Comparison of ENCODE assay signal across 7 cellular contexts in the genomic region with DNA sequence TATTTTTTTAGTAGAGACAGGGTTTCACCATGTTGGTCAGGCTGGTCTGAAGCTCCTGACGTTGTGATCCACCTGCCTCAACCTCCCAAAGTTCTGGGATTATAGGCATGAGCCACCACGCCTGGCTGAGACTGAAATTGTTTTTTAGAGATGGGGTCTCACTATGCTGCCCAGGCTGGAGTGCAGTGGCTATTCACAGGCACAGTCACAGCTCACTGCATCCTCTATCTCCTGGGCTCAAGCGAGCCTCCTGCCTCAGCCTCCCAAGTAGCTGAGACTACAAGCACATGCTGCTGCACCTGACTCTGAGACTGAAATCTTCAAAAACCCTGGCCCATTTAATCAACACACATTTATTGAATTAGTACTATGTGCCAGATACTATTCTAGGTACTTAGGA. TPM values are rescaled to one million over a fixed set of nuclear protein-coding genes. Genes with fewer than 3 reads are reported as not detected.
"Had no signal": no experiment of that assay in that cellular context is flagged by ENCODE, and none has a peak within 500 bp of the region (broad histone marks: within the 10 kb centered on the region; RNA-seq: fewer than 3 reads in every experiment).

No MANE protein-coding gene starts in this region.

RNA-seq across cellular contexts. Expression of a gene that starts 33.2 kb away (rescaled TPM):
- total RNA-seq: activated CD4-positive, alpha-beta memory T cell treated with anti-CD3 and anti-CD28 coated beads, Interleukin-2, amount 10 ng/mL, durations not matched to agents 7 days and 5 days; activated CD4-positive, alpha-beta T cell treated with anti-CD3 and anti-CD28 coated beads for 36 hours; activated CD8-positive, alpha-beta memory T cell treated with anti-CD3 and anti-CD28 coated beads for 36 hours; activated naive CD4-positive, alpha-beta T cell treated with anti-CD3 and anti-CD28 coated beads for 36 hours; activated T-helper 17 cell treated with anti-CD3 and anti-CD28 coated beads, Interleukin-2, amount 50 U/mL, for 72 hours; T-helper 2 cell treated with Interferon-gamma antibody and Interleukin-4, amounts not matched to agents 100 ng/mL and 5 ng/mL, for 36 hours had no signal
- polyA plus RNA-seq: SK-N-SH had no signal
